In genomic region chr22:29260601-29261315, GRCh38 we compare ENCODE assay signal across 1 cellular context.
TF ChIP-seq lines count a peak whose summit lies in the region.

No MANE protein-coding gene starts in this region.

TF ChIP-seq in HepG2, 621 proteins besides CTCF, POLR2A, EP300 and RAD21:
- TF ChIP-seq ZNF484 (CRISPR knock-in tag; IDR thresholded peaks at IDR 0.05; ENCODE audit: borderline replicate concordance, low read depth) (no peak), AGO2 (optimal IDR thresholded peaks at IDR 0.05; ENCODE audit: low read depth, low read length) (peak; percentile 46), ZFP91 (CRISPR knock-in tag; IDR thresholded peaks at IDR 0.05; ENCODE audit: borderline replicate concordance) (0 out of 2 replicates have a peak, but pooled peaks have one; percentile 20), RBFOX2 (IDR thresholded peaks at IDR 0.05; ENCODE audit: low read depth, low read length) (peak; percentile 38; the same call in 1 of the 2 replicates), AKAP8 (CRISPR knock-in tag; IDR thresholded peaks at IDR 0.05) (peak; percentile 72; the same call in 1 of the 2 replicates)
